Comparison of ENCODE assay signal across 1 cellular context in the genomic region with DNA sequence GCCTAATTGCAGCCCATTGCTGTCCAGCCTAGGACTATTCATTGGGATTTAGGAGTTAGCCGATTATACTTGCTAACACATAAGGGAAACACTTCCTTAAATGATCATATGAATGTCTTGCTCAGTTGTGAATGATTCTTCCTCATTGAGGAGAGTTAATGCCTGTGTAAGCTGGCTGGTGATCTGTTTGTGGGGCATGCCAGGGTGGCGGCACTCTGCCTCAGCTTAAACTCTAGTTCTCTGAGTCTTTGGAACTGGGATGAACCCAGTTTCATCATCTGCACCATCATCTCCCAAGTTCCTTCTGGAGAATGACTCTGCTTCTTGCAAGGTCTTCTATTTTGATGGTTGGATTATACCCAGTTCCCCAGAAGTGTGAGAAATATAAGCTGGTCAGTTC.
TF ChIP-seq lines count a peak whose summit lies in the region.

No MANE protein-coding gene starts in this region.

TF ChIP-seq in K562, 482 proteins besides CTCF, POLR2A, EP300 and RAD21 (continues in another document):
- TF ChIP-seq NFE2 (IDR thresholded peaks at IDR 0.05; ENCODE audit: low read depth) = peak; percentile 71
- TF ChIP-seq, protein P1, sequence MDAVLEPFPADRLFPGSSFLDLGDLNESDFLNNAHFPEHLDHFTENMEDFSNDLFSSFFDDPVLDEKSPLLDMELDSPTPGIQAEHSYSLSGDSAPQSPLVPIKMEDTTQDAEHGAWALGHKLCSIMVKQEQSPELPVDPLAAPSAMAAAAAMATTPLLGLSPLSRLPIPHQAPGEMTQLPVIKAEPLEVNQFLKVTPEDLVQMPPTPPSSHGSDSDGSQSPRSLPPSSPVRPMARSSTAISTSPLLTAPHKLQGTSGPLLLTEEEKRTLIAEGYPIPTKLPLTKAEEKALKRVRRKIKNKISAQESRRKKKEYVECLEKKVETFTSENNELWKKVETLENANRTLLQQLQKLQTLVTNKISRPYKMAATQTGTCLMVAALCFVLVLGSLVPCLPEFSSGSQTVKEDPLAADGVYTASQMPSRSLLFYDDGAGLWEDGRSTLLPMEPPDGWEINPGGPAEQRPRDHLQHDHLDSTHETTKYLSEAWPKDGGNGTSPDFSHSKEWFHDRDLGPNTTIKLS (IDR thresholded peaks at IDR 0.05; ENCODE audit: borderline replicate concordance, low read depth) = no peak
- no peak for TF ChIP-seq PHB2 (IDR thresholded peaks at IDR 0.05; ENCODE audit: low read depth)
- no peak for TF ChIP-seq ATF7 (IDR thresholded peaks at IDR 0.05)
- TF ChIP-seq TRIM28 (IDR thresholded peaks at IDR 0.05) = no peak
- TF ChIP-seq SAFB (IDR thresholded peaks at IDR 0.05; ENCODE audit: borderline replicate concordance, low read depth, low read length) = no peak
- TF ChIP-seq MAFF (IDR thresholded peaks at IDR 0.05; ENCODE audit: low read length) = peak; percentile 37; the same call in 1 of the 2 replicates
- no peak for TF ChIP-seq ASH1L (IDR thresholded peaks at IDR 0.05; ENCODE audit: borderline replicate concordance, low read depth, partially characterized antibody)
- TF ChIP-seq TAL1 (IDR thresholded peaks at IDR 0.05) = no peak
- TF ChIP-seq ADNP (tag; IDR thresholded peaks at IDR 0.05) = no peak
- no peak for TF ChIP-seq SAFB2 (IDR thresholded peaks at IDR 0.05; ENCODE audit: borderline replicate concordance, low read depth, low read length, severe bottlenecking)
- no peak for TF ChIP-seq ELF4 (CRISPR knock-in tag; IDR thresholded peaks at IDR 0.05)
- TF ChIP-seq, protein P2, sequence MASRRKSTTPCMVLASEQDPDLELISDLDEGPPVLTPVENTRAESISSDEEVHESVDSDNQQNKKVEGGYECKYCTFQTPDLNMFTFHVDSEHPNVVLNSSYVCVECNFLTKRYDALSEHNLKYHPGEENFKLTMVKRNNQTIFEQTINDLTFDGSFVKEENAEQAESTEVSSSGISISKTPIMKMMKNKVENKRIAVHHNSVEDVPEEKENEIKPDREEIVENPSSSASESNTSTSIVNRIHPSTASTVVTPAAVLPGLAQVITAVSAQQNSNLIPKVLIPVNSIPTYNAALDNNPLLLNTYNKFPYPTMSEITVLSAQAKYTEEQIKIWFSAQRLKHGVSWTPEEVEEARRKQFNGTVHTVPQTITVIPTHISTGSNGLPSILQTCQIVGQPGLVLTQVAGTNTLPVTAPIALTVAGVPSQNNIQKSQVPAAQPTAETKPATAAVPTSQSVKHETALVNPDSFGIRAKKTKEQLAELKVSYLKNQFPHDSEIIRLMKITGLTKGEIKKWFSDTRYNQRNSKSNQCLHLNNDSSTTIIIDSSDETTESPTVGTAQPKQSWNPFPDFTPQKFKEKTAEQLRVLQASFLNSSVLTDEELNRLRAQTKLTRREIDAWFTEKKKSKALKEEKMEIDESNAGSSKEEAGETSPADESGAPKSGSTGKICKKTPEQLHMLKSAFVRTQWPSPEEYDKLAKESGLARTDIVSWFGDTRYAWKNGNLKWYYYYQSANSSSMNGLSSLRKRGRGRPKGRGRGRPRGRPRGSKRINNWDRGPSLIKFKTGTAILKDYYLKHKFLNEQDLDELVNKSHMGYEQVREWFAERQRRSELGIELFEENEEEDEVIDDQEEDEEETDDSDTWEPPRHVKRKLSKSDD (conservative IDR thresholded peaks at IDR 0.05; ENCODE audit: low read length) = no peak
- no peak for TF ChIP-seq RBM14 (IDR thresholded peaks at IDR 0.05; ENCODE audit: borderline replicate concordance, insufficient read depth, low read depth, low read length)
- TF ChIP-seq MAFK (IDR thresholded peaks at IDR 0.05; ENCODE audit: low read length) = peak; percentile 38; the same call in 1 of the 2 replicates
- TF ChIP-seq TEAD4 (IDR thresholded peaks at IDR 0.05; ENCODE audit: low read length) = no peak
- TF ChIP-seq TEAD4 (CRISPR knock-in tag; IDR thresholded peaks at IDR 0.05; ENCODE audit: borderline replicate concordance) = no peak
- no peak for TF ChIP-seq TAF15 (IDR thresholded peaks at IDR 0.05; ENCODE audit: low read depth, low read length)
- TF ChIP-seq, protein P3, sequence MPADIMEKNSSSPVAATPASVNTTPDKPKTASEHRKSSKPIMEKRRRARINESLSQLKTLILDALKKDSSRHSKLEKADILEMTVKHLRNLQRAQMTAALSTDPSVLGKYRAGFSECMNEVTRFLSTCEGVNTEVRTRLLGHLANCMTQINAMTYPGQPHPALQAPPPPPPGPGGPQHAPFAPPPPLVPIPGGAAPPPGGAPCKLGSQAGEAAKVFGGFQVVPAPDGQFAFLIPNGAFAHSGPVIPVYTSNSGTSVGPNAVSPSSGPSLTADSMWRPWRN (IDR thresholded peaks at IDR 0.05; ENCODE audit: low read depth) = no peak
- TF ChIP-seq, protein P4, sequence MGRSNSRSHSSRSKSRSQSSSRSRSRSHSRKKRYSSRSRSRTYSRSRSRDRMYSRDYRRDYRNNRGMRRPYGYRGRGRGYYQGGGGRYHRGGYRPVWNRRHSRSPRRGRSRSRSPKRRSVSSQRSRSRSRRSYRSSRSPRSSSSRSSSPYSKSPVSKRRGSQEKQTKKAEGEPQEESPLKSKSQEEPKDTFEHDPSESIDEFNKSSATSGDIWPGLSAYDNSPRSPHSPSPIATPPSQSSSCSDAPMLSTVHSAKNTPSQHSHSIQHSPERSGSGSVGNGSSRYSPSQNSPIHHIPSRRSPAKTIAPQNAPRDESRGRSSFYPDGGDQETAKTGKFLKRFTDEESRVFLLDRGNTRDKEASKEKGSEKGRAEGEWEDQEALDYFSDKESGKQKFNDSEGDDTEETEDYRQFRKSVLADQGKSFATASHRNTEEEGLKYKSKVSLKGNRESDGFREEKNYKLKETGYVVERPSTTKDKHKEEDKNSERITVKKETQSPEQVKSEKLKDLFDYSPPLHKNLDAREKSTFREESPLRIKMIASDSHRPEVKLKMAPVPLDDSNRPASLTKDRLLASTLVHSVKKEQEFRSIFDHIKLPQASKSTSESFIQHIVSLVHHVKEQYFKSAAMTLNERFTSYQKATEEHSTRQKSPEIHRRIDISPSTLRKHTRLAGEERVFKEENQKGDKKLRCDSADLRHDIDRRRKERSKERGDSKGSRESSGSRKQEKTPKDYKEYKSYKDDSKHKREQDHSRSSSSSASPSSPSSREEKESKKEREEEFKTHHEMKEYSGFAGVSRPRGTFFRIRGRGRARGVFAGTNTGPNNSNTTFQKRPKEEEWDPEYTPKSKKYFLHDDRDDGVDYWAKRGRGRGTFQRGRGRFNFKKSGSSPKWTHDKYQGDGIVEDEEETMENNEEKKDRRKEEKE (IDR thresholded peaks at IDR 0.05; ENCODE audit: borderline replicate concordance in 1 of 2, control insufficient read depth in 1 of 2, low read depth in 2 of 2, low read length in 1 of 2) = no peak
- peak; percentile 51; the same call in 1 of the 2 replicates for TF ChIP-seq PTTG1 (tag; IDR thresholded peaks at IDR 0.05; ENCODE audit: low read depth)
- no peak for TF ChIP-seq PCBP2 (IDR thresholded peaks at IDR 0.05; ENCODE audit: low read depth, low read length, poor library complexity, severe bottlenecking)
- TF ChIP-seq, protein P5, sequence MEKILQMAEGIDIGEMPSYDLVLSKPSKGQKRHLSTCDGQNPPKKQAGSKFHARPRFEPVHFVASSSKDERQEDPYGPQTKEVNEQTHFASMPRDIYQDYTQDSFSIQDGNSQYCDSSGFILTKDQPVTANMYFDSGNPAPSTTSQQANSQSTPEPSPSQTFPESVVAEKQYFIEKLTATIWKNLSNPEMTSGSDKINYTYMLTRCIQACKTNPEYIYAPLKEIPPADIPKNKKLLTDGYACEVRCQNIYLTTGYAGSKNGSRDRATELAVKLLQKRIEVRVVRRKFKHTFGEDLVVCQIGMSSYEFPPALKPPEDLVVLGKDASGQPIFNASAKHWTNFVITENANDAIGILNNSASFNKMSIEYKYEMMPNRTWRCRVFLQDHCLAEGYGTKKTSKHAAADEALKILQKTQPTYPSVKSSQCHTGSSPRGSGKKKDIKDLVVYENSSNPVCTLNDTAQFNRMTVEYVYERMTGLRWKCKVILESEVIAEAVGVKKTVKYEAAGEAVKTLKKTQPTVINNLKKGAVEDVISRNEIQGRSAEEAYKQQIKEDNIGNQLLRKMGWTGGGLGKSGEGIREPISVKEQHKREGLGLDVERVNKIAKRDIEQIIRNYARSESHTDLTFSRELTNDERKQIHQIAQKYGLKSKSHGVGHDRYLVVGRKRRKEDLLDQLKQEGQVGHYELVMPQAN (IDR thresholded peaks at IDR 0.05; ENCODE audit: borderline replicate concordance) = no peak
- no peak for TF ChIP-seq PTRF (tag; IDR thresholded peaks at IDR 0.05)
- TF ChIP-seq, protein P6, sequence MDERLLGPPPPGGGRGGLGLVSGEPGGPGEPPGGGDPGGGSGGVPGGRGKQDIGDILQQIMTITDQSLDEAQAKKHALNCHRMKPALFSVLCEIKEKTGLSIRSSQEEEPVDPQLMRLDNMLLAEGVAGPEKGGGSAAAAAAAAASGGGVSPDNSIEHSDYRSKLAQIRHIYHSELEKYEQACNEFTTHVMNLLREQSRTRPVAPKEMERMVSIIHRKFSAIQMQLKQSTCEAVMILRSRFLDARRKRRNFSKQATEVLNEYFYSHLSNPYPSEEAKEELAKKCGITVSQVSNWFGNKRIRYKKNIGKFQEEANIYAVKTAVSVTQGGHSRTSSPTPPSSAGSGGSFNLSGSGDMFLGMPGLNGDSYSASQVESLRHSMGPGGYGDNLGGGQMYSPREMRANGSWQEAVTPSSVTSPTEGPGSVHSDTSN (CRISPR knock-in tag; IDR thresholded peaks at IDR 0.05; ENCODE audit: low read depth) = no peak
- TF ChIP-seq, protein P6 (tag; conservative IDR thresholded peaks at IDR 0.05; ENCODE audit: low read depth) = no peak
- TF ChIP-seq, protein P7, sequence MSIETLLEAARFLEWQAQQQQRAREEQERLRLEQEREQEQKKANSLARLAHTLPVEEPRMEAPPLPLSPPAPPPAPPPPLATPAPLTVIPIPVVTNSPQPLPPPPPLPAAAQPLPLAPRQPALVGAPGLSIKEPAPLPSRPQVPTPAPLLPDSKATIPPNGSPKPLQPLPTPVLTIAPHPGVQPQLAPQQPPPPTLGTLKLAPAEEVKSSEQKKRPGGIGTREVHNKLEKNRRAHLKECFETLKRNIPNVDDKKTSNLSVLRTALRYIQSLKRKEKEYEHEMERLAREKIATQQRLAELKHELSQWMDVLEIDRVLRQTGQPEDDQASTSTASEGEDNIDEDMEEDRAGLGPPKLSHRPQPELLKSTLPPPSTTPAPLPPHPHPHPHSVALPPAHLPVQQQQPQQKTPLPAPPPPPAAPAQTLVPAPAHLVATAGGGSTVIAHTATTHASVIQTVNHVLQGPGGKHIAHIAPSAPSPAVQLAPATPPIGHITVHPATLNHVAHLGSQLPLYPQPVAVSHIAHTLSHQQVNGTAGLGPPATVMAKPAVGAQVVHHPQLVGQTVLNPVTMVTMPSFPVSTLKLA (conservative IDR thresholded peaks at IDR 0.05) = no peak
- no peak for TF ChIP-seq NFIX (CRISPR knock-in tag; IDR thresholded peaks at IDR 0.05; ENCODE audit: low read depth)
- no peak for TF ChIP-seq U2AF2 (optimal IDR thresholded peaks at IDR 0.05; ENCODE audit: low read depth, low read length)
- TF ChIP-seq, protein P8, sequence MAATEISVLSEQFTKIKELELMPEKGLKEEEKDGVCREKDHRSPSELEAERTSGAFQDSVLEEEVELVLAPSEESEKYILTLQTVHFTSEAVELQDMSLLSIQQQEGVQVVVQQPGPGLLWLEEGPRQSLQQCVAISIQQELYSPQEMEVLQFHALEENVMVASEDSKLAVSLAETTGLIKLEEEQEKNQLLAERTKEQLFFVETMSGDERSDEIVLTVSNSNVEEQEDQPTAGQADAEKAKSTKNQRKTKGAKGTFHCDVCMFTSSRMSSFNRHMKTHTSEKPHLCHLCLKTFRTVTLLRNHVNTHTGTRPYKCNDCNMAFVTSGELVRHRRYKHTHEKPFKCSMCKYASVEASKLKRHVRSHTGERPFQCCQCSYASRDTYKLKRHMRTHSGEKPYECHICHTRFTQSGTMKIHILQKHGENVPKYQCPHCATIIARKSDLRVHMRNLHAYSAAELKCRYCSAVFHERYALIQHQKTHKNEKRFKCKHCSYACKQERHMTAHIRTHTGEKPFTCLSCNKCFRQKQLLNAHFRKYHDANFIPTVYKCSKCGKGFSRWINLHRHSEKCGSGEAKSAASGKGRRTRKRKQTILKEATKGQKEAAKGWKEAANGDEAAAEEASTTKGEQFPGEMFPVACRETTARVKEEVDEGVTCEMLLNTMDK (IDR thresholded peaks at IDR 0.05; ENCODE audit: borderline replicate concordance, insufficient read depth, low read depth, low read length, poor library complexity, severe bottlenecking) = no peak
- no peak for TF ChIP-seq POLR2G (IDR thresholded peaks at IDR 0.05; ENCODE audit: low read depth, low read length)
- TF ChIP-seq, protein P9, sequence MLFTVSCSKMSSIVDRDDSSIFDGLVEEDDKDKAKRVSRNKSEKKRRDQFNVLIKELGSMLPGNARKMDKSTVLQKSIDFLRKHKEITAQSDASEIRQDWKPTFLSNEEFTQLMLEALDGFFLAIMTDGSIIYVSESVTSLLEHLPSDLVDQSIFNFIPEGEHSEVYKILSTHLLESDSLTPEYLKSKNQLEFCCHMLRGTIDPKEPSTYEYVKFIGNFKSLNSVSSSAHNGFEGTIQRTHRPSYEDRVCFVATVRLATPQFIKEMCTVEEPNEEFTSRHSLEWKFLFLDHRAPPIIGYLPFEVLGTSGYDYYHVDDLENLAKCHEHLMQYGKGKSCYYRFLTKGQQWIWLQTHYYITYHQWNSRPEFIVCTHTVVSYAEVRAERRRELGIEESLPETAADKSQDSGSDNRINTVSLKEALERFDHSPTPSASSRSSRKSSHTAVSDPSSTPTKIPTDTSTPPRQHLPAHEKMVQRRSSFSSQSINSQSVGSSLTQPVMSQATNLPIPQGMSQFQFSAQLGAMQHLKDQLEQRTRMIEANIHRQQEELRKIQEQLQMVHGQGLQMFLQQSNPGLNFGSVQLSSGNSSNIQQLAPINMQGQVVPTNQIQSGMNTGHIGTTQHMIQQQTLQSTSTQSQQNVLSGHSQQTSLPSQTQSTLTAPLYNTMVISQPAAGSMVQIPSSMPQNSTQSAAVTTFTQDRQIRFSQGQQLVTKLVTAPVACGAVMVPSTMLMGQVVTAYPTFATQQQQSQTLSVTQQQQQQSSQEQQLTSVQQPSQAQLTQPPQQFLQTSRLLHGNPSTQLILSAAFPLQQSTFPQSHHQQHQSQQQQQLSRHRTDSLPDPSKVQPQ (CRISPR knock-in tag; IDR thresholded peaks at IDR 0.05; ENCODE audit: borderline replicate concordance) = no peak
- TF ChIP-seq ZNF766 (CRISPR knock-in tag; conservative IDR thresholded peaks at IDR 0.05) = peak; percentile 46; the same call in 1 of the 2 replicates
- peak; percentile 64 for TF ChIP-seq MAFG (tag; conservative IDR thresholded peaks at IDR 0.05)
